Comparison of ENCODE assay signal across 9 cellular contexts in the genomic region with DNA sequence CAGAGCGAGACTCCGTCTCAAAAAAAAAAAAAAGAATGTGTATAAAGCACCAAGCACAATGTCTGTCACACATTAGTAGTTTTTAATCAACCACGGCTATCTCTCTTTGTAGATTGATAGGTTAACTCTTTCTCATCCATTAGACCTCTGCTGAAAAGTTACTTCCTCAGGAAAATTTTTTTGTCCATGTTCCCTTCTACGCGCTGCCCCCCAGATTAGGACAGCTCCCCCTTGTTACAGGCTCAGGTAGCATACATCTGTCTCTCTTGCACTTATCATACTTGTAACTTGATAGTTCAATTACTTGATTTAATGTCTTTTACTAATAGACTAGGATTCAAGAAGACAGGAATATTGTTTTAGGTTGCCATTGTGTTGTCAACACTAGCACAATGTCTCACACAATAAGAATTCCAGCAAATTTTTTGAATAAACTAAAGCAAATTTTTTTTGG. TPM values are rescaled to one million over a fixed set of nuclear protein-coding genes. Genes with fewer than 3 reads are reported as not detected.
DNase-seq lines count a peak whose midpoint lies in the region; ATAC-seq and TF ChIP-seq lines count a peak whose summit lies in the region.
"Had no signal": no experiment of that assay in that cellular context is flagged by ENCODE, and none has a peak within 500 bp of the region (broad histone marks: within the 10 kb centered on the region; RNA-seq: fewer than 3 reads in every experiment).

No MANE protein-coding gene starts in this region.

- CTCF ChIA-PET in MCF 10A (lab: Yijun Ruan, JAX) = interaction anchor here (0.7 kb wide), 1 partner anchor 116 kb away, joined by 3 read pairs; no protein-coding TSS in a partner anchor

- H3F3A ChIP-seq in SU-DHL-6 (ENCODE audit: insufficient read depth) = no peaks in the 10 kb centered on the region

- no peaks in the 10 kb centered on the region for H3K9me3 Mint-ChIP-seq in MCF 10A (ENCODE audit: unreplicated experiment)

- H3K27ac ChIP-seq in breast epithelium (no peak overlapping the region), SU-DHL-6 (ENCODE audit: low read depth, low read length) (no peak overlapping the region), thoracic aorta (no peak overlapping the region)

- peak overlapping the region; percentile 97 for H3K4me3 Mint-ChIP-seq in MCF 10A (ENCODE audit: unreplicated experiment)

- no peak for TF ChIP-seq POLR2A in breast epithelium (IDR thresholded peaks at IDR 0.05)

- H2AFZ ChIP-seq in SU-DHL-6 (ENCODE audit: low read depth, low read length, severe bottlenecking) = no peak overlapping the region

- peak overlapping the region; percentile 97 for H3K9ac ChIP-seq in SU-DHL-6 (ENCODE audit: low read length)

- H3K4me1 ChIP-seq in breast epithelium = no peaks in the 10 kb centered on the region
- peaks cover 3 to 7% of the 10 kb centered on the region in 2 donors for H3K4me1 ChIP-seq in thoracic aorta (ENCODE audit: control insufficient read depth in 1 of 2, low read depth in 2 of 2)

- H3K27me3 ChIP-seq in breast epithelium (no peaks in the 10 kb centered on the region), SU-DHL-6 (ENCODE audit: low read length) (no peaks in the 10 kb centered on the region), thoracic aorta (replicated peaks; ENCODE audit: insufficient read depth) (no peaks in the 10 kb centered on the region)

- no peak for DNase-seq in MCF 10A (ENCODE audit: unreplicated experiment)
- DNase-seq in breast epithelium (ENCODE audit: low spot score in 2 of 2) = no peak
- DNase-seq in glomerular visceral epithelial cell (ENCODE audit: extremely low spot score) = peak; percentile 25
- DNase-seq in thoracic aorta (ENCODE audit: low spot score) = no peak
- DNase-seq in DMS53 treated with DMSO at 0.1 percent for 48 hours (lab: John Stamatoyannopoulos, UW; ENCODE audit: unreplicated experiment) = no peak
- DNase-seq: activated CD4-positive, alpha-beta T cell treated with anti-CD3 and anti-CD28 coated beads for 4 hours had no signal

- no peaks in the 10 kb centered on the region for H3K9me2 ChIP-seq in SU-DHL-6 (replicated peaks; ENCODE audit: insufficient read depth, low read length)

- H3K4me3 ChIP-seq in breast epithelium (peak overlapping the region in 1 of 3 donors; percentile 89), SU-DHL-6 (ENCODE audit: insufficient read depth, low read length, poor library complexity, severe bottlenecking) (peak overlapping the region; percentile 2), thoracic aorta (peak overlapping the region; percentile 88)

- TF ChIP-seq CTCF in MCF 10A (IDR thresholded peaks at IDR 0.05; ENCODE audit: unreplicated experiment) = no peak
- no peak for TF ChIP-seq CTCF in breast epithelium (IDR thresholded peaks at IDR 0.05)
- no peak for TF ChIP-seq CTCF in SU-DHL-6 (IDR thresholded peaks at IDR 0.05; ENCODE audit: insufficient read depth, low read length, poor library complexity, severe bottlenecking)
- no peak for TF ChIP-seq CTCF in thoracic aorta (IDR thresholded peaks at IDR 0.05)

- H4K20me1 ChIP-seq in SU-DHL-6 (ENCODE audit: low read depth, low read length) = no peaks in the 10 kb centered on the region; the same call in 1 of the 2 replicates

- no peaks in the 10 kb centered on the region for H3K36me3 ChIP-seq in breast epithelium
- peaks cover 12% of the 10 kb centered on the region; the same call in 1 of the 2 replicates for H3K36me3 ChIP-seq in SU-DHL-6 (ENCODE audit: low read length)
- H3K36me3 ChIP-seq in thoracic aorta = no peaks in the 10 kb centered on the region

- no peaks in the 10 kb centered on the region for H3K27me3 Mint-ChIP-seq in MCF 10A (ENCODE audit: insufficient read depth, unreplicated experiment)

- intact Hi-C loops in MCF 10A (cut with micrococcal nuclease) (loop anchor here (5.0 kb wide), 3 partner anchors 233 to 1098 kb away; partner anchors contain the start of genes PANK3 and RARS1), breast epithelium (cut with DNase I; ENCODE audit: low total_unique reads) (no loop called here)

- H3K4me1 Mint-ChIP-seq in MCF 10A (ENCODE audit: insufficient read depth, unreplicated experiment) = peaks cover 30% of the 10 kb centered on the region

- POLR2A ChIA-PET in MCF 10A (lab: Yijun Ruan, JAX) = interaction anchor here (0.7 to 2.5 kb wide), 2 partner anchors 10 to 631 kb away, joined by 3 to 14 read pairs; no protein-coding TSS in a partner anchor

- peak overlapping the region; percentile 87 for H3K4me2 ChIP-seq in SU-DHL-6 (ENCODE audit: low read depth, low read length, poor library complexity, severe bottlenecking)

- peaks cover 53% of the 10 kb centered on the region for H3K79me2 ChIP-seq in SU-DHL-6 (ENCODE audit: insufficient read depth, low read length)

- ATAC-seq in thoracic aorta (ENCODE audit: insufficient number of reproducible peaks, low FRiP score, low read depth) (no peak), GM21529 (IDR thresholded peaks at IDR 0.05; ENCODE audit: unreplicated experiment) (no peak), HG03571 (IDR thresholded peaks at IDR 0.05; ENCODE audit: unreplicated experiment) (no peak)

- H3K9me3 ChIP-seq in breast epithelium = no peaks in the 10 kb centered on the region
- no peaks in the 10 kb centered on the region for H3K9me3 ChIP-seq in SU-DHL-6 (ENCODE audit: insufficient read depth, low read length)
- H3K9me3 ChIP-seq in thoracic aorta = no peaks in the 10 kb centered on the region

- no TSS peak for BruUV-seq in MCF 10A (replicated peaks; lab: Mats Ljungman, UMichigan)

- H3K27ac Mint-ChIP-seq in MCF 10A (ENCODE audit: low read depth, unreplicated experiment) = peak overlapping the region; percentile 98

- H3K36me3 Mint-ChIP-seq in MCF 10A (ENCODE audit: insufficient read depth, unreplicated experiment) = peaks cover 17% of the 10 kb centered on the region

RNA-seq across cellular contexts. Expression of gene SPDL1, which starts 1.5 kb away (rescaled TPM):
- total RNA-seq in MCF 10A (2022) (40.6 and 51.3 TPM in 2 replicates), breast epithelium (1 to 10 TPM; 8.3 to 9.8 (median 8.8) TPM), thoracic aorta (1 to 10 TPM; 1.9 to 6.8 TPM)

RNA-seq across cellular contexts. Expression of gene DOCK2, which starts 52.0 kb away (rescaled TPM):
- total RNA-seq in MCF 10A (2022) = 0.39 and 0.42 TPM in 2 replicates
- 10 to 100 TPM; 13.4 to 43.8 (median 19.8) TPM for total RNA-seq in breast epithelium
- 10 to 100 TPM; 32.1 to 40.3 TPM for total RNA-seq in thoracic aorta

Comparison
In these comparisons a context has a peak if more than half of its experiments do, and no peak if none do; other contexts are left out.
1. RNA of gene DOCK2, which starts 52.0 kb away (total RNA-seq): 32.1 to 40.3 TPM in thoracic aorta and 13.4 to 43.8 TPM in breast epithelium; 0.39 to 0.42 TPM in MCF 10A; every median in the first group is over 10 times any median in the second.